ENCODE assay signal across 25 cellular contexts in the genomic region with DNA sequence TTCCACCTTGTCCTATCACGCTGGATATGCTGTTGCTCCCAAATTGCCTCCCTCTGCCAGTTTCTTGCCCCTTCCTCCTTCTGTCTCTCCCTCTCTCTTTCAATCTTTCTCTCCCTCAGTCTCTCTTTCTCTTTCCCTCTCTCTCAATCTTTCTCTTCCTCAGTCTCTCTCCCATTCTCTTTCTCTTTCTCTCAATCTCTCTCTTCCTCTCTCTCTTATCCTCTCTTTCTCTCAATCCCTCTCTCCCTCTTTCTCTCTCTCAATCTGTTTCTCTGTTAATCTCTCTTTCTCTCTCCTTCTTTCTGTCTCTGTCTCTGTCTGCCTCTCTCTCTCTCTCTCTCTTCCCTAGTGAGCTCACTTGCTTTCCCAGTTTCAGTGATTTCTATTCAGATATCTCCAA.
DNase-seq lines count a peak whose midpoint lies in the region; ATAC-seq and TF ChIP-seq lines count a peak whose summit lies in the region.
"Had no signal": no experiment of that assay in that cellular context is flagged by ENCODE, and none has a peak within 500 bp of the region (broad histone marks: within the 10 kb centered on the region; RNA-seq: fewer than 3 reads in every experiment).

No MANE protein-coding gene starts in this region.

- H3K27ac Mint-ChIP-seq in activated CD4-positive, alpha-beta memory T cell treated with anti-CD3 and anti-CD28 coated beads, Interleukin-2, amount 10 ng/mL, durations not matched to agents 7 days and 5 days: no peak overlapping the region
- H3K27ac Mint-ChIP-seq: CD4-positive, alpha-beta memory T cell; CD4-positive, CD25-positive, alpha-beta regulatory T cell; CD8-positive, alpha-beta memory T cell had no signal

- H3K4me3 ChIP-seq in HCT116 (replicated peaks in 1 of 2; ENCODE audit: low read depth in 1 of 2, low read length in 2 of 2) (no peak overlapping the region), HEK293 (ENCODE audit: low read depth, low read length) (no peak overlapping the region), RWPE2 (ENCODE audit: severe bottlenecking) (no peak overlapping the region), uterus (no peak overlapping the region)
- H3K4me3 ChIP-seq: BLaER1, GM12878 had no signal

- no peak for TF ChIP-seq POLR2A in HCT116 (IDR thresholded peaks at IDR 0.05; ENCODE audit: borderline replicate concordance, extremely low read depth, insufficient read depth, insufficient read length)
- TF ChIP-seq POLR2A in uterus (IDR thresholded peaks at IDR 0.05): no peak

- H3K9me3 Mint-ChIP-seq in activated CD4-positive, alpha-beta memory T cell treated with anti-CD3 and anti-CD28 coated beads, Interleukin-2, amount 10 ng/mL, durations not matched to agents 7 days and 5 days: no peaks in the 10 kb centered on the region
- H3K9me3 Mint-ChIP-seq: CD4-positive, alpha-beta memory T cell; CD4-positive, CD25-positive, alpha-beta regulatory T cell; CD8-positive, alpha-beta memory T cell had no signal

- H3K79me2 ChIP-seq in HCT116 (ENCODE audit: insufficient read depth, low read length): no peaks in the 10 kb centered on the region

- no peak for TF ChIP-seq CTCF in HCT116 (IDR thresholded peaks at IDR 0.05 in 2 of 3, conservative IDR thresholded peaks at IDR 0.05 in 1 of 3; ENCODE audit: borderline replicate concordance in 1 of 3, insufficient read depth in 1 of 3, low read depth in 2 of 3, low read length in 2 of 3)
- TF ChIP-seq CTCF in HEK293 (tag by site-specific recombination; IDR thresholded peaks at IDR 0.05): no peak
- TF ChIP-seq CTCF in RWPE2 (IDR thresholded peaks at IDR 0.05; ENCODE audit: poor library complexity, severe bottlenecking): no peak
- no peak for TF ChIP-seq CTCF in uterus (IDR thresholded peaks at IDR 0.05)

- H3K27me3 Mint-ChIP-seq in activated CD4-positive, alpha-beta memory T cell treated with anti-CD3 and anti-CD28 coated beads, Interleukin-2, amount 10 ng/mL, durations not matched to agents 7 days and 5 days: peaks cover 2% of the 10 kb centered on the region
- H3K27me3 Mint-ChIP-seq: CD4-positive, alpha-beta memory T cell; CD4-positive, CD25-positive, alpha-beta regulatory T cell had no signal

- POLR2A ChIA-PET in HCT116 (lab: Charles Lee): no interaction called here
- POLR2A ChIA-PET in HEK293 (lab: Yijun Ruan, JAX): no interaction called here
- POLR2A ChIA-PET in activated CD4-positive, alpha-beta memory T cell treated with anti-CD3 and anti-CD28 coated beads, Interleukin-2, amount 10 ng/mL, durations not matched to agents 7 days and 5 days (lab: Charles Lee): no interaction called here

- no peaks in the 10 kb centered on the region for H4K20me1 ChIP-seq in HCT116 (ENCODE audit: insufficient read depth)
- H4K20me1 ChIP-seq: BLaER1 had no signal

- ATAC-seq in HCT116 (no peak), RWPE2 (ENCODE audit: low read depth) (no peak)
- ATAC-seq: GM12878 had no signal

- H3K9me3 ChIP-seq in HCT116 (ENCODE audit: control insufficient read depth in 1 of 2, insufficient read depth in 1 of 2, low read depth in 1 of 2, low read length in 2 of 2): no peaks in the 10 kb centered on the region
- no peaks in the 10 kb centered on the region for H3K9me3 ChIP-seq in HEK293 (ENCODE audit: control insufficient read depth, insufficient read depth, low read depth, low read length)
- H3K9me3 ChIP-seq in RWPE2 (ENCODE audit: severe bottlenecking): peaks cover 8% of the 10 kb centered on the region
- H3K9me3 ChIP-seq in uterus: no peaks in the 10 kb centered on the region
- H3K9me3 ChIP-seq: BE2C, BLaER1 had no signal

- H3K27me3 ChIP-seq in HCT116 (ENCODE audit: insufficient read depth, low read length) (no peaks in the 10 kb centered on the region), RWPE2 (ENCODE audit: insufficient read depth, poor library complexity, severe bottlenecking) (no peaks in the 10 kb centered on the region), uterus (no peaks in the 10 kb centered on the region)
- H3K27me3 ChIP-seq: BE2C, BLaER1 had no signal

- H3K4me3 Mint-ChIP-seq in activated CD4-positive, alpha-beta memory T cell treated with anti-CD3 and anti-CD28 coated beads, Interleukin-2, amount 10 ng/mL, durations not matched to agents 7 days and 5 days: no peak overlapping the region
- H3K4me3 Mint-ChIP-seq: CD4-positive, alpha-beta memory T cell; CD4-positive, CD25-positive, alpha-beta regulatory T cell; CD8-positive, alpha-beta memory T cell had no signal

- no peak overlapping the region for H3K4me2 ChIP-seq in HCT116 (ENCODE audit: low read length)
- H3K4me2 ChIP-seq: BLaER1 had no signal

- no peak for DNase-seq in HCT116 (ENCODE audit: low read depth, low spot score)
- no peak for DNase-seq in RWPE2 (ENCODE audit: low spot score)
- DNase-seq in uterus: no peak
- no peak for DNase-seq in activated CD4-positive, alpha-beta memory T cell treated with anti-CD3 and anti-CD28 coated beads, Interleukin-2, amount 10 ng/mL, durations not matched to agents 7 days and 5 days
- no peak for DNase-seq in retina
- DNase-seq in CD1c-positive myeloid dendritic cell (ENCODE audit: extremely low spot score): no peak
- DNase-seq in SKM-1 (lab: John Stamatoyannopoulos, UW; ENCODE audit: unreplicated experiment): no peak
- DNase-seq: 8988T; ACHN; BE2C; CD4-positive, alpha-beta memory T cell; CD4-positive, CD25-positive, alpha-beta regulatory T cell; CD8-positive, alpha-beta memory T cell; COR-L47; DMS 273 treated with DMSO at 0.1 percent for 48 hours; DMS153; DMS53; DMS79; DND-41; EL; GDM1 had no signal

- H3K4me1 ChIP-seq in HCT116 (ENCODE audit: control insufficient read depth in 1 of 2, insufficient read depth in 2 of 2, low read length in 2 of 2) (peaks cover 0 to 14% of the 10 kb centered on the region in 2 experiments; a peak in 2 of 4 replicates), HEK293 (ENCODE audit: control insufficient read depth, insufficient read depth, low read length) (peaks cover 11% of the 10 kb centered on the region), RWPE2 (ENCODE audit: insufficient read depth, poor library complexity, severe bottlenecking) (peaks cover 21% of the 10 kb centered on the region), uterus (peaks cover 0 to 6% of the 10 kb centered on the region in 2 donors)
- H3K4me1 ChIP-seq: BE2C, BLaER1 had no signal

- no TSS peak for BruUV-seq in HCT116 (replicated peaks; lab: Mats Ljungman, UMichigan)

- H3K36me3 ChIP-seq in HCT116 (ENCODE audit: control insufficient read depth in 1 of 2, insufficient read depth in 2 of 2, low read length in 2 of 2) (no peaks in the 10 kb centered on the region), HEK293 (ENCODE audit: control insufficient read depth in 2 of 2, insufficient read depth in 1 of 2, low read length in 2 of 2) (no peaks in the 10 kb centered on the region), RWPE2 (ENCODE audit: low read depth) (no peaks in the 10 kb centered on the region), uterus (no peaks in the 10 kb centered on the region)
- H3K36me3 ChIP-seq: BE2C, BLaER1 had no signal

- no peak overlapping the region for H3K27ac ChIP-seq in HCT116 (ENCODE audit: low read depth, low read length)
- no peak overlapping the region for H3K27ac ChIP-seq in HEK293 (ENCODE audit: extremely low read depth, low read depth, low read length)
- H3K27ac ChIP-seq in RWPE2 (ENCODE audit: poor library complexity, severe bottlenecking): peak overlapping the region; percentile 85
- peak overlapping the region; percentile 42 to 58 for H3K27ac ChIP-seq in uterus
- H3K27ac ChIP-seq: BLaER1, C4-2B had no signal

- RAD21 ChIA-PET in HCT116 (lab: Charles Lee; ENCODE audit: low non-redundant PET in 1 of 2, low total read pairs in 2 of 2, uncharacterized antibody in 2 of 2, unreplicated experiment in 2 of 2): no interaction called here

- no peaks in the 10 kb centered on the region for H3K4me1 Mint-ChIP-seq in activated CD4-positive, alpha-beta memory T cell treated with anti-CD3 and anti-CD28 coated beads, Interleukin-2, amount 10 ng/mL, durations not matched to agents 7 days and 5 days
- H3K4me1 Mint-ChIP-seq: CD8-positive, alpha-beta memory T cell had no signal

- no peaks in the 10 kb centered on the region for H3K36me3 Mint-ChIP-seq in activated CD4-positive, alpha-beta memory T cell treated with anti-CD3 and anti-CD28 coated beads, Interleukin-2, amount 10 ng/mL, durations not matched to agents 7 days and 5 days (ENCODE audit: low read depth)
- H3K36me3 Mint-ChIP-seq: CD4-positive, alpha-beta memory T cell; CD4-positive, CD25-positive, alpha-beta regulatory T cell had no signal

- no peaks in the 10 kb centered on the region for H3K9me2 ChIP-seq in HCT116 (ENCODE audit: insufficient read depth)

- intact Hi-C loops in HCT116 (cut with micrococcal nuclease) (loop anchor here (5.0 kb wide), 1 partner anchor 161 kb away; no protein-coding TSS in a partner anchor), uterus (cut with DNase I; ENCODE audit: low total_unique reads) (no loop called here)

- CTCF ChIA-PET in HCT116 (lab: Charles Lee) (no interaction called here), HEK293 (lab: Yijun Ruan, JAX) (interaction anchor here (0.7 kb wide), 1 partner anchor 618 kb away, joined by 6 read pairs; no protein-coding TSS in a partner anchor)
- CTCF ChIA-PET in activated CD4-positive, alpha-beta memory T cell treated with anti-CD3 and anti-CD28 coated beads, Interleukin-2, amount 10 ng/mL, durations not matched to agents 7 days and 5 days (lab: Charles Lee): no interaction called here

- TF ChIP-seq RAD21 in HCT116 (IDR thresholded peaks at IDR 0.05; ENCODE audit: low read depth): no peak

- peak overlapping the region; percentile 39 for H2AFZ ChIP-seq in HCT116 (ENCODE audit: low read depth, low read length, poor library complexity, severe bottlenecking)

- H3K9ac ChIP-seq in HCT116 (ENCODE audit: low read length): no peak overlapping the region
- H3K9ac ChIP-seq: BLaER1 had no signal

TF ChIP-seq in HCT116, 20 proteins besides CTCF, POLR2A, EP300 and RAD21:
- TF ChIP-seq SP1 (IDR thresholded peaks at IDR 0.05; ENCODE audit: low read depth): no peak
- no peak for TF ChIP-seq ZNF274 (IDR thresholded peaks at IDR 0.05; ENCODE audit: low read depth, low read length)
- no peak for TF ChIP-seq CEBPB (IDR thresholded peaks at IDR 0.05; ENCODE audit: low read depth)
- no peak for TF ChIP-seq ZFX (IDR thresholded peaks at IDR 0.05)

TF ChIP-seq in HEK293, 187 proteins besides CTCF, POLR2A, EP300 and RAD21:
- TF ChIP-seq ZNF596 (tag by site-specific recombination; IDR thresholded peaks at IDR 0.05): peak; percentile 88
- peak; percentile 86 for TF ChIP-seq ZNF366 (tag by site-specific recombination; conservative IDR thresholded peaks at IDR 0.05)
- no peak for TF ChIP-seq ZNF121 (tag by site-specific recombination; IDR thresholded peaks at IDR 0.05)
- TF ChIP-seq ZNF302 (tag by site-specific recombination; IDR thresholded peaks at IDR 0.05; ENCODE audit: low read depth): no peak
- TF ChIP-seq PRDM1 (tag by site-specific recombination; IDR thresholded peaks at IDR 0.05): peak; percentile 88
- TF ChIP-seq GLIS2 (tag by site-specific recombination; IDR thresholded peaks at IDR 0.05): no peak
TF ChIP-seq in HEK293: peak in this region for 3.

Comparison
In these comparisons a context has a peak if more than half of its experiments do, and no peak if none do; other contexts are left out.
1. H3K27ac ChIP-seq: peak in RWPE2 (single experiment) and uterus (2 of 2); none in HCT116 (single experiment) and HEK293 (single experiment).